8 cellular contexts compared by ENCODE assay signal in the genomic region with DNA sequence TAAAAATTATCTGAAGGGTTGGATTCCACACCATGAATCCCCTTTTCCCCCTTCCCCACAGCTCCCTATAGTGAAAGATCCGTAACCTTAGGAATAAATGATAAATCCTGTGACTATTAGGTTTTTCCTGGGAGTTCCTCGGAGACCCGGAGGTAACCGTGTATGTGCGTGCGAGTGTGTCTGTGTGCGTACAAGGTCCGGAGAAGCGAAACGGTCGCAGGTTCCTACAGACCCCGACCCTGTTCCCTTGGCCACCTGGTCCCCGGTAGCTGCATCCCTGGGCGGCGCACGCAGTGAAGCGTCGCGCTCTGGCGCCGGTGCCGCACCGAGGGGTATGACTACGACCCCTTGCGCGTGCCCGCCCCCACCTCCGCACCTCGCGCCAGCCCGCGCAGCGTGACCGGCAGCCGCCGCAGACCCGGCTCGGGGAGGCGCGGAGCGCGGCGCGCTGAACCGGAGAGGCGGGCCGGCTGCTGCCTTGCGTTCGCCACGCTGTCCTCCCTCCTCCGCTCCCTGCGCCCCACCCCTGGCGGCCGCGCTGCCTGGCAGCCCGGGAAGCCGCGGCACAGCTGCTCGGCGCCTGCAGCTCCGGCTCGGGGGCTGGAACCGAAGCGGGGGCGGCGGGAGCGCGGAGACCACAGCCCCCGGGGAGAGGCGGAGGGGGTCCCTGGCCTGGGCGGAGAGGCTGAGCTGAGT. TPM values are rescaled to one million over a fixed set of nuclear protein-coding genes. Genes with fewer than 3 reads are reported as not detected.
DNase-seq lines count a peak whose midpoint lies in the region; ATAC-seq, FAIRE-seq and TF ChIP-seq lines count a peak whose summit lies in the region.

A gene with protein sequence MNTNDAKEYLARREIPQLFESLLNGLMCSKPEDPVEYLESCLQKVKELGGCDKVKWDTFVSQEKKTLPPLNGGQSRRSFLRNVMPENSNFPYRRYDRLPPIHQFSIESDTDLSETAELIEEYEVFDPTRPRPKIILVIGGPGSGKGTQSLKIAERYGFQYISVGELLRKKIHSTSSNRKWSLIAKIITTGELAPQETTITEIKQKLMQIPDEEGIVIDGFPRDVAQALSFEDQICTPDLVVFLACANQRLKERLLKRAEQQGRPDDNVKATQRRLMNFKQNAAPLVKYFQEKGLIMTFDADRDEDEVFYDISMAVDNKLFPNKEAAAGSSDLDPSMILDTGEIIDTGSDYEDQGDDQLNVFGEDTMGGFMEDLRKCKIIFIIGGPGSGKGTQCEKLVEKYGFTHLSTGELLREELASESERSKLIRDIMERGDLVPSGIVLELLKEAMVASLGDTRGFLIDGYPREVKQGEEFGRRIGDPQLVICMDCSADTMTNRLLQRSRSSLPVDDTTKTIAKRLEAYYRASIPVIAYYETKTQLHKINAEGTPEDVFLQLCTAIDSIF (plus strand): TSS at position 529 of the 696 bp plus-strand sequence. CDS start 295 bp downstream, outside the sequence.

- no peak for TF ChIP-seq POLR2A in GM12891 (IDR thresholded peaks at IDR 0.05; ENCODE audit: low read depth, low read length)
- TF ChIP-seq POLR2A in adrenal gland (IDR thresholded peaks at IDR 0.05): no peak
- no peak for TF ChIP-seq POLR2A in uterus (IDR thresholded peaks at IDR 0.05)

- H3K27ac ChIP-seq in adrenal gland (no peak within 1 kb of the TSS), left ventricle myocardium inferior (replicated peaks) (no peak within 1 kb of the TSS), uterus (no peak within 1 kb of the TSS)

- DNase-seq in GM12891 (ENCODE audit: insufficient read length, low spot score) (peak; percentile 47), SK-N-DZ (ENCODE audit: low spot score) (peak; percentile 52), adrenal gland (peak in 5 of 7 donors; percentile 14 to 23 (median 21)), left ventricle myocardium inferior (peak; percentile 26), posterior vena cava (ENCODE audit: low spot score) (peak; percentile 73), uterus (no peak), DMS114 treated with DMSO at 0.1 percent for 48 hours (lab: John Stamatoyannopoulos, UW; ENCODE audit: unreplicated experiment) (no peak)

- intact Hi-C loops in adrenal gland (cut with DNase I): no loop called here
- intact Hi-C loops in left ventricle myocardium inferior (cut with micrococcal nuclease): no loop called here
- intact Hi-C loops in posterior vena cava (cut with DNase I): no loop called here
- intact Hi-C loops in uterus (cut with DNase I; ENCODE audit: low total_unique reads): no loop called here

- H3K4me1 ChIP-seq in adrenal gland (replicated peaks in 1 of 2): peaks cover 0 to 11% of the 10 kb centered on the region in 2 donors
- H3K4me1 ChIP-seq in left ventricle myocardium inferior: peaks cover 17% of the 10 kb centered on the region
- H3K4me1 ChIP-seq in uterus: no peaks in the 10 kb centered on the region

- H3K36me3 ChIP-seq in adrenal gland (replicated peaks in 1 of 2) (no peaks in the 10 kb centered on the region), left ventricle myocardium inferior (no peaks in the 10 kb centered on the region), uterus (no peaks in the 10 kb centered on the region)

- peak; percentile 45 for FAIRE-seq in GM12891 (lab: Jason Lieb, UNC)

- H3K4me3 ChIP-seq in adrenal gland (peak within 1 kb of the TSS in 2 of 4 donors; percentile 6 to 59), left ventricle myocardium inferior (peak within 1 kb of the TSS; percentile 69), uterus (peak within 1 kb of the TSS; percentile 18 to 20)

- H3K27me3 ChIP-seq in adrenal gland (peaks cover 25% of the 10 kb centered on the region), left ventricle myocardium inferior (ENCODE audit: low read depth) (peaks cover 68% of the 10 kb centered on the region), uterus (no peaks in the 10 kb centered on the region)

- ATAC-seq in HG03039 (IDR thresholded peaks at IDR 0.05; ENCODE audit: unreplicated experiment): peak; percentile 46

- TF ChIP-seq CTCF in adrenal gland (IDR thresholded peaks at IDR 0.05) (no peak), left ventricle myocardium inferior (IDR thresholded peaks at IDR 0.05; ENCODE audit: borderline replicate concordance) (peak; percentile 10), uterus (IDR thresholded peaks at IDR 0.05) (no peak)

- H3K9me3 ChIP-seq in adrenal gland (replicated peaks in 1 of 3) (no peaks in the 10 kb centered on the region), left ventricle myocardium inferior (replicated peaks) (no peaks in the 10 kb centered on the region), uterus (no peaks in the 10 kb centered on the region)

- 3 to 23% (median 4%) methylated on average over 6 to 71 of the region's 71 CpGs for WGBS in adrenal gland, 4 donors

TF ChIP-seq in GM12891, 5 proteins besides CTCF, POLR2A, EP300 and RAD21:
- TF ChIP-seq POU2F2 (IDR thresholded peaks at IDR 0.05; ENCODE audit: low read depth, low read length): no peak
- no peak for TF ChIP-seq SPI1 (IDR thresholded peaks at IDR 0.05; ENCODE audit: low read depth, low read length)
- TF ChIP-seq TAF1 (IDR thresholded peaks at IDR 0.05; ENCODE audit: low read depth, low read length): no peak
- no peak for TF ChIP-seq POLR2AphosphoS5 (IDR thresholded peaks at IDR 0.05; ENCODE audit: low read depth, low read length)
- TF ChIP-seq PAX5 (IDR thresholded peaks at IDR 0.05; ENCODE audit: insufficient read depth, low read length, severe bottlenecking): no peak

RNA-seq across cellular contexts. Expression of the gene that starts here (rescaled TPM):
- polyA plus RNA-seq in GM12891 (2012; ENCODE audit: low read depth, missing spikeins): not detected
- polyA plus RNA-seq in SK-N-DZ (2014; cell fraction: cytosol; rRNA removed): 17.6 and 18.4 TPM in 2 replicates
- 11.7 and 13.7 TPM in 2 replicates for polyA plus RNA-seq in SK-N-DZ (2014; cell fraction: nucleus; rRNA removed)
- total RNA-seq in adrenal gland (1 to 10 TPM in 3 of 8 donors, under 1 TPM in 1, not detected in 4; 0.34 to 2.1 (median 1.1) TPM), left ventricle myocardium inferior (1.0 TPM), posterior vena cava (1 to 10 TPM in 1 of 2 donors, under 1 TPM in 1; 0.93 to 3.5 TPM), uterus (1 to 10 TPM in 1 of 4 donors, under 1 TPM in 1, not detected in 2; 0.88 to 4.6 TPM)
- 1 to 10 TPM in 2 of 3 donors, under 1 TPM in 1; 0.64 to 2.3 (median 1.1) TPM for polyA plus RNA-seq in adrenal gland

Comparison
In these comparisons a context has a peak if more than half of its experiments do, and no peak if none do; other contexts are left out.
1. DNase-seq: peak in GM12891 (single experiment), SK-N-DZ (single experiment), adrenal gland (5 of 7), left ventricle myocardium inferior (single experiment) and posterior vena cava (single experiment); none in uterus (0 of 2) and DMS114 treated with DMSO at 0.1 percent for 48 hours (single experiment).